In the genomic region with DNA sequence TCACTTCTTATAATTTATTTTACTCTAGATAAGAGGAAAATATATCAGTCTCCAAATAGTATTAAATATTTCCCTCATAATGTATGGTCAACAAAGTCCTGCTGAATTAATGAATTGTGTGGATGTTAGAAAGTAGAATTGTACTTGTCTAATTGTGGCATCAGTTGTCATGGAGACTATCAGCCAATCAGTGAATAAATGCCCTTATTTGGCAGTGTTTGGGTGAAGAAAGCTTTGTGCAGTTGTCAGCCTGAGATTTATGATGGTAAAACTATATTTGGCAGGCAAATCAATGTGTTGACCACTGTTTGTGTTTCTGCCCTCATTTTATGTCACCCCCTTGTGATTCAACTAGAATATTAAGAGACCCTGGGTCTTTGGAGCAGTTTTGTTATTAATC, we compare ENCODE assay signal across 27 cellular contexts.
DNase-seq lines count a peak whose midpoint lies in the region; ATAC-seq, FAIRE-seq and TF ChIP-seq lines count a peak whose summit lies in the region.
"Had no signal": no experiment of that assay in that cellular context is flagged by ENCODE, and none has a peak within 500 bp of the region (broad histone marks: within the 10 kb centered on the region; RNA-seq: fewer than 3 reads in every experiment).

No MANE protein-coding gene starts in this region.

- H3K36me3 ChIP-seq in fibroblast of lung (ENCODE audit: control insufficient read depth, insufficient read depth, low read length) = no peaks in the 10 kb centered on the region

- no peak overlapping the region for H3K4me2 ChIP-seq in fibroblast of lung (ENCODE audit: extremely low read depth, insufficient read depth, low read length)

- no peak overlapping the region for H3K27ac Mint-ChIP-seq in immature natural killer cell
- H3K27ac Mint-ChIP-seq: activated naive CD8-positive, alpha-beta T cell; activated T-helper 1 cell treated with anti-CD3 and anti-CD28 coated beads, Interleukin-12 subunit alpha, Interleukin-12 subunit beta, Interleukin-2, Interleukin-4 antibody, amounts not matched to agents 30 ng/mL and 10 ng/mL and 1 ng/mL, durations not matched to agents 14 hours and 24 hours and 36 hours; brain; CD4-positive, alpha-beta T cell; mesothelial cell of epicardium; nephron; stimulated activated naive CD8-positive, alpha-beta T cell treated with anti-CD3 and anti-CD28 coated beads, Interleukin-15, amount 100 ng/mL, for 72 hours had no signal

- no peaks in the 10 kb centered on the region for H3K27me3 ChIP-seq in fibroblast of lung (ENCODE audit: control insufficient read depth, insufficient read depth, low read length)

- no peak overlapping the region for H3K4me3 ChIP-seq in fibroblast of lung (replicated peaks in 1 of 4; ENCODE audit: control extremely low read depth in 1 of 4, insufficient read depth in 1 of 4, low read depth in 3 of 4, low read length in 4 of 4)
- H3K4me3 ChIP-seq in coronary artery = no peak overlapping the region
- H3K4me3 ChIP-seq: skin epidermis had no signal

- no peaks in the 10 kb centered on the region for H3K4me1 ChIP-seq in fibroblast of lung (ENCODE audit: control insufficient read depth, extremely low read depth, insufficient read depth, low read length)
- H3K4me1 ChIP-seq: foreskin keratinocyte had no signal

- DNase-seq in COLO829 (ENCODE audit: low spot score) = peak; percentile 19
- DNase-seq in GM19239 (ENCODE audit: insufficient read length, low spot score) = no peak
- peak; percentile 36 to 60 for DNase-seq in NCI-H446 (lab: John Stamatoyannopoulos, UW)
- peak; percentile 11 to 35 for DNase-seq in fibroblast of lung (ENCODE audit: low read depth in 2 of 2)
- DNase-seq in coronary artery (ENCODE audit: low spot score) = no peak
- DNase-seq in Right ventricle myocardium inferior (ENCODE audit: missing footprints) = no peak
- no peak for DNase-seq in NOMO-1 treated with dmso at 0.1 percent for 144 hours (lab: John Stamatoyannopoulos, UW; ENCODE audit: unreplicated experiment)
- DNase-seq in immature natural killer cell = no peak
- DNase-seq: activated CD4-positive, CD25-positive, alpha-beta regulatory T cell treated with anti-CD3 and anti-CD28 coated beads, Interleukin-2, amount 50 U/mL, for 72 hours; CD4-positive, alpha-beta T cell; EL; foreskin keratinocyte; GOT3; left colon; NCI-H2107; posterior cingulate gyrus; stimulated activated CD4-positive, alpha-beta T cell treated with anti-CD3 and anti-CD28 coated beads, Interleukin-2, amount 100 ng/mL, for 48 hours; stimulated activated naive CD8-positive, alpha-beta T cell treated with anti-CD3 and anti-CD28 coated beads, Interleukin-15, amount 100 ng/mL, for 72 hours; trophoblast cell had no signal

- H3K79me2 ChIP-seq in fibroblast of lung (ENCODE audit: control insufficient read depth, insufficient read depth, low read length) = no peaks in the 10 kb centered on the region

- no peaks in the 10 kb centered on the region for H3K9me3 ChIP-seq in fibroblast of lung (ENCODE audit: control insufficient read depth, insufficient read depth, low read depth, low read length)

- H3K9me3 Mint-ChIP-seq in immature natural killer cell = no peaks in the 10 kb centered on the region
- H3K9me3 Mint-ChIP-seq: activated T-helper 1 cell treated with anti-CD3 and anti-CD28 coated beads, Interleukin-12 subunit alpha, Interleukin-12 subunit beta, Interleukin-2, Interleukin-4 antibody, amounts not matched to agents 30 ng/mL and 10 ng/mL and 1 ng/mL, durations not matched to agents 14 hours and 24 hours and 36 hours; brain; CD4-positive, alpha-beta T cell; mesothelial cell of epicardium; nephron; stimulated activated naive CD8-positive, alpha-beta T cell treated with anti-CD3 and anti-CD28 coated beads, Interleukin-15, amount 100 ng/mL, for 72 hours had no signal

- no peaks in the 10 kb centered on the region for H4K20me1 ChIP-seq in fibroblast of lung (ENCODE audit: control insufficient read depth, extremely low read depth, insufficient read depth, low read length)

- H3K27ac ChIP-seq in fibroblast of lung (ENCODE audit: insufficient read depth, low read length) = no peak overlapping the region
- no peak overlapping the region for H3K27ac ChIP-seq in coronary artery
- H3K27ac ChIP-seq: foreskin keratinocyte, skin epidermis had no signal

- H3K4me3 Mint-ChIP-seq in immature natural killer cell = no peak overlapping the region
- H3K4me3 Mint-ChIP-seq: activated naive CD8-positive, alpha-beta T cell; activated T-helper 1 cell treated with anti-CD3 and anti-CD28 coated beads, Interleukin-12 subunit alpha, Interleukin-12 subunit beta, Interleukin-2, Interleukin-4 antibody, amounts not matched to agents 30 ng/mL and 10 ng/mL and 1 ng/mL, durations not matched to agents 14 hours and 24 hours and 36 hours; brain; CD4-positive, alpha-beta T cell; mesothelial cell of epicardium; nephron; stimulated activated naive CD8-positive, alpha-beta T cell treated with anti-CD3 and anti-CD28 coated beads, Interleukin-15, amount 100 ng/mL, for 72 hours had no signal

- no peaks in the 10 kb centered on the region for H3K4me1 Mint-ChIP-seq in immature natural killer cell

- peak; percentile 26 for FAIRE-seq in GM19239 (lab: Jason Lieb, UNC)
- FAIRE-seq: colon, HepG2 had no signal

- no peaks in the 10 kb centered on the region for H3K36me3 Mint-ChIP-seq in immature natural killer cell
- H3K36me3 Mint-ChIP-seq: activated naive CD8-positive, alpha-beta T cell; brain; mesothelial cell of epicardium had no signal

- H3K9ac ChIP-seq in fibroblast of lung (ENCODE audit: insufficient read depth, low read length) = no peak overlapping the region

- TF ChIP-seq CTCF in fibroblast of lung (conservative IDR thresholded peaks at IDR 0.05 in 1 of 2, IDR thresholded peaks at IDR 0.05 in 1 of 2; ENCODE audit: low read depth in 1 of 2, low read length in 2 of 2) = no peak
- no peak for TF ChIP-seq CTCF in coronary artery (IDR thresholded peaks at IDR 0.05)

- H3K27me3 Mint-ChIP-seq in immature natural killer cell (ENCODE audit: low read depth in 3 of 3) = peaks cover 0 to 2% (median 0%) of the 10 kb centered on the region in 3 donors
- H3K27me3 Mint-ChIP-seq: brain had no signal

- no peak overlapping the region for H2AFZ ChIP-seq in fibroblast of lung (ENCODE audit: low read length)

- intact Hi-C loops in Right ventricle myocardium inferior (cut with DNase I) = no loop called here

- ATAC-seq in Right ventricle myocardium inferior = no peak
- ATAC-seq: foreskin keratinocyte; HepG2; left colon; stimulated activated naive CD8-positive, alpha-beta T cell treated with anti-CD3 and anti-CD28 coated beads, Interleukin-15, amount 100 ng/mL, for 72 hours had no signal

Comparison
In these comparisons a context has a peak if more than half of its experiments do, and no peak if none do; other contexts are left out.
1. DNase-seq: peak in COLO829 (single experiment), NCI-H446 (2 of 2) and fibroblast of lung (2 of 2); none in GM19239 (single experiment), coronary artery (single experiment), Right ventricle myocardium inferior (single experiment), NOMO-1 treated with dmso at 0.1 percent for 144 hours (single experiment) and immature natural killer cell (0 of 3).